ENCODE assay signal across 29 cellular contexts in genomic region chr2:197102202-197102601, GRCh38.
A peak's percentile ranks its signal among the peaks of the same experiment; 100 is the strongest.
DNase-seq lines count a peak whose midpoint lies in the region; ATAC-seq and TF ChIP-seq lines count a peak whose summit lies in the region.
"Had no signal": no experiment of that assay in that cellular context is flagged by ENCODE, and none has a peak within 500 bp of the region (broad histone marks: within the 10 kb centered on the region; RNA-seq: fewer than 3 reads in every experiment).

No MANE protein-coding gene starts in this region.

- CTCF ChIA-PET in activated CD4-positive, alpha-beta memory T cell treated with anti-CD3 and anti-CD28 coated beads for 36 hours (lab: Charles Lee) = interaction anchor here (0.9 to 1.3 kb wide), 2 partner anchors 11 to 67 kb away, joined by 4 to 5 read pairs; no protein-coding TSS in a partner anchor
- CTCF ChIA-PET in activated CD4-positive, alpha-beta memory T cell treated with anti-CD3 and anti-CD28 coated beads, Interleukin-2, amount 10 ng/mL, durations not matched to agents 7 days and 5 days (lab: Charles Lee) = interaction anchor here (0.5 to 1.3 kb wide), 2 partner anchors 12 to 275 kb away, joined by 3 to 4 read pairs; no protein-coding TSS in a partner anchor
- CTCF ChIA-PET in T-cell (lab: Charles Lee) = no interaction called here

- H3K27me3 Mint-ChIP-seq in activated CD4-positive, alpha-beta memory T cell treated with anti-CD3 and anti-CD28 coated beads for 36 hours = no peaks in the 10 kb centered on the region
- no peaks in the 10 kb centered on the region for H3K27me3 Mint-ChIP-seq in activated CD4-positive, alpha-beta memory T cell treated with anti-CD3 and anti-CD28 coated beads, Interleukin-2, amount 10 ng/mL, durations not matched to agents 7 days and 5 days
- no peaks in the 10 kb centered on the region for H3K27me3 Mint-ChIP-seq in T-cell
- H3K27me3 Mint-ChIP-seq in stimulated activated memory B cell treated with anti-CD40 and anti-IgM and Interleukin-4, amounts not matched to agents 10 μg/mL and 1 μg/mL and 100 μg/mL, for 72 hours = no peaks in the 10 kb centered on the region
- H3K27me3 Mint-ChIP-seq: progenitor cell of endocrine pancreas had no signal

- H3K27ac Mint-ChIP-seq in activated CD4-positive, alpha-beta memory T cell treated with anti-CD3 and anti-CD28 coated beads for 36 hours = peak overlapping the region; percentile 25
- no peak overlapping the region for H3K27ac Mint-ChIP-seq in activated CD4-positive, alpha-beta memory T cell treated with anti-CD3 and anti-CD28 coated beads, Interleukin-2, amount 10 ng/mL, durations not matched to agents 7 days and 5 days
- H3K27ac Mint-ChIP-seq in T-cell = peak overlapping the region; percentile 57 to 60
- peak overlapping the region; percentile 32 for H3K27ac Mint-ChIP-seq in stimulated activated memory B cell treated with anti-CD40 and anti-IgM and Interleukin-4, amounts not matched to agents 10 μg/mL and 1 μg/mL and 100 μg/mL, for 72 hours
- H3K27ac Mint-ChIP-seq: progenitor cell of endocrine pancreas had no signal

- intact Hi-C loops in activated CD4-positive, alpha-beta memory T cell treated with anti-CD3 and anti-CD28 coated beads for 36 hours (cut with micrococcal nuclease) = no loop called here
- intact Hi-C loops in left lung (cut with DNase I) = no loop called here
- intact Hi-C loops in left colon (cut with DNase I, micrococcal nuclease) = no loop called here

- H3K36me3 ChIP-seq in left lung = peaks cover 0 to 24% of the 10 kb centered on the region in 2 donors
- H3K36me3 ChIP-seq: uterus had no signal

- no peaks in the 10 kb centered on the region for H3K9me3 ChIP-seq in left lung
- H3K9me3 ChIP-seq: gastroesophageal sphincter, uterus had no signal

- TF ChIP-seq CTCF in choroid plexus epithelial cell (conservative IDR thresholded peaks at IDR 0.05; ENCODE audit: low read depth, low read length) (no peak), left lung (IDR thresholded peaks at IDR 0.05) (no peak)

- H3K4me3 ChIP-seq in choroid plexus epithelial cell (ENCODE audit: low read depth, low read length) = no peak overlapping the region
- no peak overlapping the region for H3K4me3 ChIP-seq in left lung
- H3K4me3 ChIP-seq: gastroesophageal sphincter, GM23248, hepatocyte, uterus had no signal

- peaks cover 0 to 3% of the 10 kb centered on the region in 2 donors for H3K4me1 ChIP-seq in left lung
- H3K4me1 ChIP-seq: uterus had no signal

- DNase-seq in activated CD4-positive, alpha-beta memory T cell treated with anti-CD3 and anti-CD28 coated beads for 36 hours = no peak
- DNase-seq in activated CD4-positive, alpha-beta memory T cell treated with anti-CD3 and anti-CD28 coated beads, Interleukin-2, amount 10 ng/mL, durations not matched to agents 7 days and 5 days = no peak
- DNase-seq in T-cell (no peak), choroid plexus epithelial cell (ENCODE audit: low read depth) (peak; percentile 32), left lung (no peak), left colon (no peak)
- DNase-seq: 8988T; activated CD8-positive, alpha-beta memory T cell treated with anti-CD3 and anti-CD28 coated beads for 24 hours; activated naive CD4-positive, alpha-beta T cell treated with anti-CD3 and anti-CD28 coated beads, Interleukin-2, amount 50 U/mL, for 16 hours; caudate nucleus; DMS53; GDM1; GM23248; left cardiac atrium; NCI-H1417 treated with DMSO at 0.1 percent for 48 hours; NCI-H2081 treated with DMSO at 0.1 percent for 48 hours; NCI-H226; SIG-M5; stimulated activated CD4-positive, alpha-beta T cell treated with anti-CD3 and anti-CD28 coated beads, Interleukin-12 subunit alpha, Interleukin-12 subunit beta, amount 100 ng/mL, for 4 hours; stimulated activated CD4-positive, alpha-beta T cell treated with anti-CD3 and anti-CD28 coated beads, Interleukin-4, amount 100 ng/mL, for 1 hour; T-helper 1 cell; uterus had no signal

- no peaks in the 10 kb centered on the region for H3K9me3 Mint-ChIP-seq in activated CD4-positive, alpha-beta memory T cell treated with anti-CD3 and anti-CD28 coated beads for 36 hours
- no peaks in the 10 kb centered on the region for H3K9me3 Mint-ChIP-seq in activated CD4-positive, alpha-beta memory T cell treated with anti-CD3 and anti-CD28 coated beads, Interleukin-2, amount 10 ng/mL, durations not matched to agents 7 days and 5 days
- H3K9me3 Mint-ChIP-seq in T-cell = no peaks in the 10 kb centered on the region
- H3K9me3 Mint-ChIP-seq in stimulated activated memory B cell treated with anti-CD40 and anti-IgM and Interleukin-4, amounts not matched to agents 10 μg/mL and 1 μg/mL and 100 μg/mL, for 72 hours = no peaks in the 10 kb centered on the region

- peaks cover 2% of the 10 kb centered on the region for H3K4me1 Mint-ChIP-seq in activated CD4-positive, alpha-beta memory T cell treated with anti-CD3 and anti-CD28 coated beads for 36 hours (ENCODE audit: low read depth)
- peaks cover 5% of the 10 kb centered on the region for H3K4me1 Mint-ChIP-seq in activated CD4-positive, alpha-beta memory T cell treated with anti-CD3 and anti-CD28 coated beads, Interleukin-2, amount 10 ng/mL, durations not matched to agents 7 days and 5 days
- peaks cover 9 to 23% (median 18%) of the 10 kb centered on the region in 3 donors for H3K4me1 Mint-ChIP-seq in T-cell
- H3K4me1 Mint-ChIP-seq in stimulated activated memory B cell treated with anti-CD40 and anti-IgM and Interleukin-4, amounts not matched to agents 10 μg/mL and 1 μg/mL and 100 μg/mL, for 72 hours = no peaks in the 10 kb centered on the region

- no peaks in the 10 kb centered on the region for H3K27me3 ChIP-seq in left lung
- H3K27me3 ChIP-seq: gastroesophageal sphincter, hepatocyte, uterus had no signal

- H3K36me3 Mint-ChIP-seq in activated CD4-positive, alpha-beta memory T cell treated with anti-CD3 and anti-CD28 coated beads for 36 hours = peaks cover 35% of the 10 kb centered on the region
- H3K36me3 Mint-ChIP-seq in activated CD4-positive, alpha-beta memory T cell treated with anti-CD3 and anti-CD28 coated beads, Interleukin-2, amount 10 ng/mL, durations not matched to agents 7 days and 5 days (ENCODE audit: low read depth) = peaks cover 71% of the 10 kb centered on the region
- H3K36me3 Mint-ChIP-seq in T-cell = peaks cover 56% of the 10 kb centered on the region
- H3K36me3 Mint-ChIP-seq in stimulated activated memory B cell treated with anti-CD40 and anti-IgM and Interleukin-4, amounts not matched to agents 10 μg/mL and 1 μg/mL and 100 μg/mL, for 72 hours = peaks cover 45% of the 10 kb centered on the region

- H3K4me3 Mint-ChIP-seq in activated CD4-positive, alpha-beta memory T cell treated with anti-CD3 and anti-CD28 coated beads for 36 hours = no peak overlapping the region
- no peak overlapping the region for H3K4me3 Mint-ChIP-seq in activated CD4-positive, alpha-beta memory T cell treated with anti-CD3 and anti-CD28 coated beads, Interleukin-2, amount 10 ng/mL, durations not matched to agents 7 days and 5 days
- no peak overlapping the region for H3K4me3 Mint-ChIP-seq in T-cell
- H3K4me3 Mint-ChIP-seq in stimulated activated memory B cell treated with anti-CD40 and anti-IgM and Interleukin-4, amounts not matched to agents 10 μg/mL and 1 μg/mL and 100 μg/mL, for 72 hours = no peak overlapping the region

- no peak overlapping the region for H3K27ac ChIP-seq in left lung
- H3K27ac ChIP-seq: gastroesophageal sphincter, GM23248, hepatocyte, uterus had no signal

- POLR2A ChIA-PET in activated CD4-positive, alpha-beta memory T cell treated with anti-CD3 and anti-CD28 coated beads for 36 hours (lab: Charles Lee) = interaction anchor here (0.6 kb wide), 1 partner anchor 284 kb away, joined by 3 read pairs; no protein-coding TSS in a partner anchor
- POLR2A ChIA-PET in activated CD4-positive, alpha-beta memory T cell treated with anti-CD3 and anti-CD28 coated beads, Interleukin-2, amount 10 ng/mL, durations not matched to agents 7 days and 5 days (lab: Charles Lee) = no interaction called here
- POLR2A ChIA-PET in T-cell (lab: Charles Lee) = no interaction called here

- no peak for ATAC-seq in T-cell (replicated peaks in 1 of 4)
- no peak for ATAC-seq in stimulated activated memory B cell treated with anti-CD40 and anti-IgM and Interleukin-4, amounts not matched to agents 10 μg/mL and 1 μg/mL and 100 μg/mL, for 72 hours
- no peak for ATAC-seq in left lung
- no peak for ATAC-seq in left colon
- ATAC-seq in GM19463 (IDR thresholded peaks at IDR 0.05; ENCODE audit: unreplicated experiment) = no peak
- ATAC-seq: activated CD4-positive, CD25-positive, alpha-beta regulatory T cell treated with anti-CD3 and anti-CD28 coated beads, Interleukin-2, amount 50 U/mL, for 24 hours; gastroesophageal sphincter; left cardiac atrium; sciatic nerve had no signal

Comparison
In these comparisons a context has a peak if more than half of its experiments do, and no peak if none do; other contexts are left out.
1. CTCF ChIA-PET loops: an anchor here in activated CD4-positive, alpha-beta memory T cell treated with anti-CD3 and anti-CD28 coated beads for 36 hours (0.9 to 1.3 kb wide) and activated CD4-positive, alpha-beta memory T cell treated with anti-CD3 and anti-CD28 coated beads, Interleukin-2, amount 10 ng/mL, durations not matched to agents 7 days and 5 days (0.5 to 1.3 kb wide); none called in T-cell.